ENCODE assay signal across 26 cellular contexts in the genomic region with DNA sequence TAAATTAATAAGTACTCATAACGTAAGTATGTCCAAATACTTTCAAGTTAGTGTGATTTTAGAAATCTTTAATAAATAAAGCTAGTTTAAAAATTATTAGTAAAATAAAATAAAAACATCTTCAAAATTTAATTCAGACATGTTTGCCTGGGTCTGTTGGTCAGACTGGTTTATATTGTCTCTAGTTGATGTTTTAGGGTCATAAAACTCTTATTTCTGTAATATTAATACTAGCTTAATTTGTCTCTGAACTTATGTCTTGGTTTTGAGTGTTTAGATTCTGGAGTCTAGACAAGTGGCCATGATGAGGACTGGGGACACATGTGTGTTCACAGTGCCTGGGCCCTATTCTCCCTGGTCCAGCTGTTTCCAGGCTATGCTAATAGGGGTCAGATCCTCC.
"Had no signal": no experiment of that assay in that cellular context is flagged by ENCODE, and none has a peak within 500 bp of the region (broad histone marks: within the 10 kb centered on the region; RNA-seq: fewer than 3 reads in every experiment).

No MANE protein-coding gene starts in this region.

- H3K36me3 ChIP-seq: breast epithelium, SJCRH30 had no signal

- DNase-seq: activated CD4-positive, alpha-beta T cell treated with anti-CD3 and anti-CD28 coated beads for 4 hours; activated CD4-positive, alpha-beta T cell treated with anti-CD3 and anti-CD28 coated beads, Interleukin-2, amount 50 U/mL, for 4 hours; activated CD8-positive, alpha-beta memory T cell treated with anti-CD3 and anti-CD28 coated beads, Interleukin-2, amount 50 U/mL, for 48 hours; activated CD8-positive, alpha-beta T cell treated with anti-CD3 and anti-CD28 coated beads, Interleukin-2, amount 10 ng/mL, durations not matched to agents 7 days and 5 days; activated effector memory CD4-positive, alpha-beta T cell treated with Interleukin-2 at 50 U/mL for 16 hours; activated naive CD4-positive, alpha-beta T cell; activated T-cell treated with anti-CD3 and anti-CD28 coated beads, Interleukin-2, amount 50 U/mL, for 1 hour; aorta; NCI-H1092 treated with DMSO at 0.1 percent for 48 hours; NCI-H1417 treated with DMSO at 0.1 percent for 48 hours; NCI-H1694; NCI-H2029; NCI-H2107; NCI-H510A treated with DMSO at 0.1 percent for 48 hours; NCI-H69; NK-92 treated with Interleukin-12 subunit alpha and Interleukin-12 subunit beta, amount 100 ng/mL, for 24 hours; OCI-M1; Peyer's patch; Right ventricle myocardium superior; SK-N-SH; T-helper 1 cell had no signal

- H3K27me3 ChIP-seq: breast epithelium, Peyer's patch, SJCRH30 had no signal

- H3K4me1 ChIP-seq: breast epithelium, Peyer's patch, SJCRH30 had no signal

- H3K9me3 ChIP-seq: Peyer's patch, SJCRH30, SK-N-SH had no signal

- H3K27ac ChIP-seq: breast epithelium, KMS-11, Peyer's patch, RWPE1, SJCRH30 had no signal

- H3K4me3 ChIP-seq: breast epithelium, Peyer's patch, SJCRH30 had no signal

- ATAC-seq: activated CD4-positive, CD25-positive, alpha-beta regulatory T cell treated with anti-CD3 and anti-CD28 coated beads, Interleukin-2, amount 50 U/mL, for 24 hours; activated CD8-positive, alpha-beta T cell treated with anti-CD3 and anti-CD28 coated beads, Interleukin-2, amount 10 ng/mL, durations not matched to agents 7 days and 5 days had no signal
